25 cellular contexts compared by ENCODE assay signal in genomic region chr1:56415258-56415657, GRCh38.
"Had no signal": no experiment of that assay in that cellular context is flagged by ENCODE, and none has a peak within 500 bp of the region (broad histone marks: within the 10 kb centered on the region; RNA-seq: fewer than 3 reads in every experiment).

No MANE protein-coding gene starts in this region.

- H3K4me1 Mint-ChIP-seq: activated naive CD4-positive, alpha-beta T cell treated with anti-CD3 and anti-CD28 coated beads, Interleukin-2, amount 50 U/mL, for 24 hours had no signal

- H3K36me3 Mint-ChIP-seq: activated naive CD4-positive, alpha-beta T cell treated with anti-CD3 and anti-CD28 coated beads, Interleukin-2, amount 50 U/mL, for 24 hours; memory B cell; stimulated activated memory B cell treated with anti-CD40 and anti-IgM and Interleukin-4, amounts not matched to agents 10 μg/mL and 1 μg/mL and 100 μg/mL, for 72 hours had no signal

- H3K36me3 ChIP-seq: esophagus squamous epithelium, gastrocnemius medialis, sigmoid colon, stomach, suprapubic skin, tibial nerve, WERI-Rb-1 had no signal

- H3K27me3 ChIP-seq: esophagus squamous epithelium, gastrocnemius medialis, sigmoid colon, stomach, suprapubic skin, tibial nerve had no signal

- H3K27me3 Mint-ChIP-seq: stimulated activated memory B cell treated with anti-CD40 and anti-IgM and Interleukin-4, amounts not matched to agents 10 μg/mL and 1 μg/mL and 100 μg/mL, for 72 hours had no signal

- H3K27ac ChIP-seq: esophagus squamous epithelium, gastrocnemius medialis, sigmoid colon, suprapubic skin, tibial nerve, WERI-Rb-1 had no signal

- H3K9me3 Mint-ChIP-seq: activated naive CD4-positive, alpha-beta T cell treated with anti-CD3 and anti-CD28 coated beads, Interleukin-2, amount 50 U/mL, for 24 hours; activated T-helper 1 cell treated with anti-CD3 and anti-CD28 coated beads, Interleukin-12 subunit alpha, Interleukin-12 subunit beta, Interleukin-2, Interleukin-4 antibody, amounts not matched to agents 30 ng/mL and 10 ng/mL and 1 ng/mL, durations not matched to agents 14 hours and 24 hours and 36 hours; memory B cell; stimulated activated memory B cell treated with anti-CD40 and anti-IgM and Interleukin-4, amounts not matched to agents 10 μg/mL and 1 μg/mL and 100 μg/mL, for 72 hours had no signal

- H3K4me3 ChIP-seq: esophagus squamous epithelium, gastrocnemius medialis, sigmoid colon, smooth muscle cell, stomach, suprapubic skin, tibial nerve had no signal

- DNase-seq: activated CD4-positive, alpha-beta T cell treated with anti-CD3 and anti-CD28 coated beads for 1 hour; activated CD4-positive, alpha-beta T cell treated with anti-CD3 and anti-CD28 coated beads, Interleukin-2, amount 50 U/mL, for 1 hour; activated CD8-positive, alpha-beta T cell treated with anti-CD3 and anti-CD28 coated beads, Interleukin-2, amount 10 ng/mL, durations not matched to agents 7 days and 5 days; activated gamma-delta T cell treated with Interleukin-2 at 50 U/mL for 16 hours; anterior cingulate cortex; caudate nucleus; esophagus squamous epithelium; gastrocnemius medialis; head of caudate nucleus; occipital lobe; posterior cingulate gyrus; sigmoid colon; stimulated activated CD4-positive, alpha-beta T cell treated with anti-CD3 and anti-CD28 coated beads, Interleukin-15, amount 100 ng/mL, for 24 hours; T-helper 2 cell; WERI-Rb-1 had no signal

- H3K27ac Mint-ChIP-seq: activated CD8-positive, alpha-beta T cell treated with anti-CD3 and anti-CD28 coated beads, Interleukin-2, amount 10 ng/mL, durations not matched to agents 7 days and 5 days; activated naive CD4-positive, alpha-beta T cell treated with anti-CD3 and anti-CD28 coated beads, Interleukin-2, amount 50 U/mL, for 24 hours; activated T-helper 1 cell treated with anti-CD3 and anti-CD28 coated beads, Interleukin-12 subunit alpha, Interleukin-12 subunit beta, Interleukin-2, Interleukin-4 antibody, amounts not matched to agents 30 ng/mL and 10 ng/mL and 1 ng/mL, durations not matched to agents 14 hours and 24 hours and 36 hours; memory B cell; nephron; stimulated activated memory B cell treated with anti-CD40 and anti-IgM and Interleukin-4, amounts not matched to agents 10 μg/mL and 1 μg/mL and 100 μg/mL, for 72 hours had no signal

- H3K4me3 Mint-ChIP-seq: activated CD8-positive, alpha-beta T cell treated with anti-CD3 and anti-CD28 coated beads, Interleukin-2, amount 10 ng/mL, durations not matched to agents 7 days and 5 days; activated naive CD4-positive, alpha-beta T cell treated with anti-CD3 and anti-CD28 coated beads, Interleukin-2, amount 50 U/mL, for 24 hours; activated T-helper 1 cell treated with anti-CD3 and anti-CD28 coated beads, Interleukin-12 subunit alpha, Interleukin-12 subunit beta, Interleukin-2, Interleukin-4 antibody, amounts not matched to agents 30 ng/mL and 10 ng/mL and 1 ng/mL, durations not matched to agents 14 hours and 24 hours and 36 hours; brain; memory B cell; nephron; stimulated activated memory B cell treated with anti-CD40 and anti-IgM and Interleukin-4, amounts not matched to agents 10 μg/mL and 1 μg/mL and 100 μg/mL, for 72 hours had no signal

- H3K9me3 ChIP-seq: esophagus squamous epithelium, gastrocnemius medialis, sigmoid colon, stomach, suprapubic skin, tibial nerve had no signal

- ATAC-seq: activated CD8-positive, alpha-beta T cell treated with anti-CD3 and anti-CD28 coated beads, Interleukin-2, amount 10 ng/mL, durations not matched to agents 7 days and 5 days; gastrocnemius medialis; stimulated activated memory B cell treated with anti-CD40 and anti-IgM and Interleukin-4, amounts not matched to agents 10 μg/mL and 1 μg/mL and 100 μg/mL, for 72 hours had no signal

- H3K4me1 ChIP-seq: gastrocnemius medialis, suprapubic skin had no signal
